ENCODE assay signal across 8 cellular contexts in genomic region chr19:50329926-50330294, GRCh38. TPM values are rescaled to one million over a fixed set of nuclear protein-coding genes. Genes with fewer than 3 reads are reported as not detected.
A peak's percentile ranks its signal among the peaks of the same experiment; 100 is the strongest.
DNase-seq lines count a peak whose midpoint lies in the region; ATAC-seq and TF ChIP-seq lines count a peak whose summit lies in the region.
"Not testable (repeated sequence)": the region's sequence is repeated elsewhere in the genome, so short reads cannot be mapped to it uniquely, and the experiment has no call there.

No MANE protein-coding gene starts in this region.

- not testable (repeated sequence) for ATAC-seq in IMR-90 (ENCODE audit: low read depth); WTC11; activated naive CD8-positive, alpha-beta T cell treated with anti-CD3 and anti-CD28 coated beads, Interleukin-2, amount 10 ng/mL, durations not matched to agents 7 days and 5 days (ENCODE audit: low read depth)

- in situ Hi-C loops in IMR-90 (cut with MboI; ENCODE audit: low sequenced_read_pairs) = not testable (repeated sequence)

- not testable (repeated sequence) for H3K36me3 Mint-ChIP-seq in CD4-positive, alpha-beta memory T cell; WTC11; activated naive CD8-positive, alpha-beta T cell treated with anti-CD3 and anti-CD28 coated beads, Interleukin-2, amount 10 ng/mL, durations not matched to agents 7 days and 5 days; osteocyte (ENCODE audit: unreplicated experiment)
- peaks cover 31% of the 10 kb centered on the region for H3K36me3 Mint-ChIP-seq in endothelial cell (ENCODE audit: low read depth, unreplicated experiment)

- peak overlapping the region; percentile 83 to 97 (median 93) for H3K27ac Mint-ChIP-seq in CD4-positive, alpha-beta memory T cell
- H3K27ac Mint-ChIP-seq in WTC11 = peak overlapping the region; percentile 98
- H3K27ac Mint-ChIP-seq in activated naive CD8-positive, alpha-beta T cell treated with anti-CD3 and anti-CD28 coated beads, Interleukin-2, amount 10 ng/mL, durations not matched to agents 7 days and 5 days = peak overlapping the region; percentile 81
- not testable (repeated sequence) for H3K27ac Mint-ChIP-seq in endothelial cell (ENCODE audit: unreplicated experiment)
- H3K27ac Mint-ChIP-seq in osteocyte (ENCODE audit: unreplicated experiment) = peak overlapping the region; percentile 68

- H3K18ac ChIP-seq in IMR-90 (ENCODE audit: low read depth, low read length) = not testable (repeated sequence)

- H2BK5ac ChIP-seq in IMR-90 (ENCODE audit: low read depth, low read length, poor library complexity, severe bottlenecking) = not testable (repeated sequence)

- not testable (repeated sequence) for H3K27ac ChIP-seq in CD4-positive, alpha-beta memory T cell (ENCODE audit: low read depth, low read length); IMR-90 (ENCODE audit: insufficient read depth, low read length)
- H3K27ac ChIP-seq in layer of hippocampus (ENCODE audit: low read depth, low read length) (peak overlapping the region; percentile 82), temporal lobe (ENCODE audit: low read depth, low read length) (peak overlapping the region; percentile 87)

- H2BK20ac ChIP-seq in IMR-90 (ENCODE audit: low read depth, low read length) = not testable (repeated sequence)

- peaks cover 71% of the 10 kb centered on the region for H3K4me1 ChIP-seq in CD4-positive, alpha-beta memory T cell (ENCODE audit: insufficient read depth, low read length)
- not testable (repeated sequence) for H3K4me1 ChIP-seq in IMR-90 (ENCODE audit: control insufficient read depth, insufficient read depth, low read length)

- not testable (repeated sequence) for H4K91ac ChIP-seq in IMR-90 (ENCODE audit: insufficient read depth, low read depth, low read length)

- H3K79me1 ChIP-seq in IMR-90 (ENCODE audit: low read depth in 1 of 2, low read length in 2 of 2) = not testable (repeated sequence)

- not testable (repeated sequence) for H3K9me1 ChIP-seq in IMR-90 (ENCODE audit: insufficient read depth, low read length)

- H3K9ac ChIP-seq in IMR-90 (ENCODE audit: low read depth, low read length) = not testable (repeated sequence)

- peak overlapping the region; percentile 76 for H2AFZ ChIP-seq in IMR-90 (replicated peaks; ENCODE audit: low read length, poor library complexity)

- peak overlapping the region; percentile 36 to 43 for H3K4me3 ChIP-seq in CD4-positive, alpha-beta memory T cell (ENCODE audit: low read length in 2 of 2)
- not testable (repeated sequence) for H3K4me3 ChIP-seq in IMR-90 (ENCODE audit: insufficient read depth, low read depth, low read length)

- not testable (repeated sequence) for H3K9me3 ChIP-seq in CD4-positive, alpha-beta memory T cell (ENCODE audit: control insufficient read depth in 1 of 2, low read length in 2 of 2)
- H3K9me3 ChIP-seq in IMR-90 (ENCODE audit: control insufficient read depth, insufficient read depth, low read length) = peaks cover 11% of the 10 kb centered on the region

- TF ChIP-seq CTCF in IMR-90 (conservative IDR thresholded peaks at IDR 0.05; ENCODE audit: low read depth, low read length); WTC11 (IDR thresholded peaks at IDR 0.05); endothelial cell (IDR thresholded peaks at IDR 0.05; ENCODE audit: unreplicated experiment); osteocyte (IDR thresholded peaks at IDR 0.05): not testable (repeated sequence)

- H3K23ac ChIP-seq in IMR-90 (ENCODE audit: low read depth, low read length) = not testable (repeated sequence)

- CTCF ChIA-PET in CD4-positive, alpha-beta memory T cell (lab: Charles Lee; ENCODE audit: partially characterized antibody); IMR-90 (lab: Yijun Ruan, JAX): not testable (repeated sequence)
- CTCF ChIA-PET in WTC11 (lab: Charles Lee) = interaction anchor here (0.8 to 3.3 kb wide), 15 partner anchors 14 to 236 kb away, joined by 3 to 58 read pairs (median 10); partner anchors contain the start of gene MYH14

- peaks cover 23 to 48% of the 10 kb centered on the region in 2 donors for H3K27me3 Mint-ChIP-seq in CD4-positive, alpha-beta memory T cell
- peaks cover 37% of the 10 kb centered on the region for H3K27me3 Mint-ChIP-seq in WTC11 (ENCODE audit: low read depth)
- H3K27me3 Mint-ChIP-seq in activated naive CD8-positive, alpha-beta T cell treated with anti-CD3 and anti-CD28 coated beads, Interleukin-2, amount 10 ng/mL, durations not matched to agents 7 days and 5 days = peaks cover 50% of the 10 kb centered on the region
- H3K27me3 Mint-ChIP-seq in endothelial cell (ENCODE audit: unreplicated experiment) = peaks cover 33% of the 10 kb centered on the region
- H3K27me3 Mint-ChIP-seq in osteocyte (ENCODE audit: unreplicated experiment) = peaks cover 53% of the 10 kb centered on the region

- not testable (repeated sequence) for H3K14ac ChIP-seq in IMR-90 (replicated peaks; ENCODE audit: low read depth, low read length)

- not testable (repeated sequence) for H2BK120ac ChIP-seq in IMR-90 (ENCODE audit: low read depth, low read length)

- BruUV-seq in IMR-90 (replicated peaks; lab: Mats Ljungman, UMichigan) = not testable (repeated sequence)

- H3K56ac ChIP-seq in IMR-90 (ENCODE audit: extremely low read depth, insufficient read depth, low read length) = not testable (repeated sequence)

- H3K4ac ChIP-seq in IMR-90 (ENCODE audit: low read depth, low read length) = not testable (repeated sequence)

- H3K36me3 ChIP-seq in CD4-positive, alpha-beta memory T cell (ENCODE audit: insufficient read depth, low read length); IMR-90 (ENCODE audit: control insufficient read depth, insufficient read depth, low read length): not testable (repeated sequence)

- DNase-seq in CD4-positive, alpha-beta memory T cell = peak in 1 of 5 donors; percentile 11
- not testable (repeated sequence) for DNase-seq in IMR-90; WTC11 (ENCODE audit: low spot score); activated naive CD8-positive, alpha-beta T cell treated with anti-CD3 and anti-CD28 coated beads, Interleukin-2, amount 10 ng/mL, durations not matched to agents 7 days and 5 days; endothelial cell (ENCODE audit: low spot score); osteocyte (ENCODE audit: extremely low spot score, unreplicated experiment)

- not testable (repeated sequence) for H2BK15ac ChIP-seq in IMR-90 (ENCODE audit: low read depth, low read length)

- H4K20me1 ChIP-seq in IMR-90 (ENCODE audit: insufficient read depth, low read length) = not testable (repeated sequence)

- TF ChIP-seq POLR2A in IMR-90 (IDR thresholded peaks at IDR 0.05; ENCODE audit: low read depth, low read length) = not testable (repeated sequence)

- H3K4me3 Mint-ChIP-seq in CD4-positive, alpha-beta memory T cell = peak overlapping the region; percentile 80 to 89 (median 84)
- peak overlapping the region; percentile 85 for H3K4me3 Mint-ChIP-seq in WTC11
- H3K4me3 Mint-ChIP-seq in activated naive CD8-positive, alpha-beta T cell treated with anti-CD3 and anti-CD28 coated beads, Interleukin-2, amount 10 ng/mL, durations not matched to agents 7 days and 5 days = peak overlapping the region; percentile 81
- H3K4me3 Mint-ChIP-seq in endothelial cell (ENCODE audit: unreplicated experiment) = peak overlapping the region; percentile 39
- H3K4me3 Mint-ChIP-seq in osteocyte (ENCODE audit: unreplicated experiment) = peak overlapping the region; percentile 73

- WGBS in IMR-90 (ENCODE audit: extremely low coverage in 2 of 2, insufficient read length in 1 of 2), 2 experiments = 0% methylated on average over 2 of the region's 18 CpGs; no CpG with 5 or more reads in 1 of the 2 experiments

- not testable (repeated sequence) for H2AK5ac ChIP-seq in IMR-90 (ENCODE audit: low read depth, low read length)

- H3K27me3 ChIP-seq in CD4-positive, alpha-beta memory T cell (ENCODE audit: insufficient read depth, low read length) = peaks cover 37% of the 10 kb centered on the region
- peaks cover 46% of the 10 kb centered on the region for H3K27me3 ChIP-seq in IMR-90 (ENCODE audit: control insufficient read depth, insufficient read depth, low read length)
- H3K27me3 ChIP-seq in layer of hippocampus (ENCODE audit: control insufficient read depth, insufficient read depth, low read length) = not testable (repeated sequence)

- dilution Hi-C loops in IMR-90 (cut with HindIII; ENCODE audit: low sequenced_read_pairs, unreplicated experiment) = not testable (repeated sequence)

- H3K9me3 Mint-ChIP-seq in CD4-positive, alpha-beta memory T cell = peaks cover 0 to 29% (median 12%) of the 10 kb centered on the region in 8 donors
- not testable (repeated sequence) for H3K9me3 Mint-ChIP-seq in WTC11; activated naive CD8-positive, alpha-beta T cell treated with anti-CD3 and anti-CD28 coated beads, Interleukin-2, amount 10 ng/mL, durations not matched to agents 7 days and 5 days; osteocyte (ENCODE audit: unreplicated experiment)
- H3K9me3 Mint-ChIP-seq in endothelial cell (ENCODE audit: unreplicated experiment) = peaks cover 34% of the 10 kb centered on the region

- not testable (repeated sequence) for H4K5ac ChIP-seq in IMR-90 (ENCODE audit: low read depth, low read length)

- H4K8ac ChIP-seq in IMR-90 (ENCODE audit: low read depth in 2 of 2, low read length in 2 of 2) = not testable (repeated sequence)

- not testable (repeated sequence) for H3K4me2 ChIP-seq in IMR-90 (ENCODE audit: low read depth, low read length)

- H2AK9ac ChIP-seq in IMR-90 (replicated peaks; ENCODE audit: low read depth, low read length, poor library complexity) = not testable (repeated sequence)

- peaks cover 37 to 75% (median 57%) of the 10 kb centered on the region in 4 donors for H3K4me1 Mint-ChIP-seq in CD4-positive, alpha-beta memory T cell
- H3K4me1 Mint-ChIP-seq in WTC11 (peaks cover 48% of the 10 kb centered on the region), osteocyte (ENCODE audit: unreplicated experiment) (peaks cover 35% of the 10 kb centered on the region)
- peaks cover 48% of the 10 kb centered on the region for H3K4me1 Mint-ChIP-seq in activated naive CD8-positive, alpha-beta T cell treated with anti-CD3 and anti-CD28 coated beads, Interleukin-2, amount 10 ng/mL, durations not matched to agents 7 days and 5 days
- not testable (repeated sequence) for H3K4me1 Mint-ChIP-seq in endothelial cell (ENCODE audit: unreplicated experiment)

- intact Hi-C loops in CD4-positive, alpha-beta memory T cell (cut with micrococcal nuclease) = loop anchor here (5.0 kb wide), 1 partner anchor 52 kb away; the partner anchor contains the start of gene POLD1
- intact Hi-C loops in IMR-90 (cut with micrococcal nuclease) = not testable (repeated sequence)

- not testable (repeated sequence) for TF ChIP-seq RAD21 in IMR-90 (IDR thresholded peaks at IDR 0.05; ENCODE audit: low read length)

- POLR2A ChIA-PET in CD4-positive, alpha-beta memory T cell (lab: Charles Lee; ENCODE audit: partially characterized antibody) = interaction anchor here (1.1 to 1.5 kb wide), 2 partner anchors 17 to 181 kb away, joined by 3 to 4 read pairs; partner anchors contain the start of gene JOSD2
- POLR2A ChIA-PET in IMR-90 (lab: Charles Lee; ENCODE audit: unreplicated experiment); activated naive CD8-positive, alpha-beta T cell treated with anti-CD3 and anti-CD28 coated beads, Interleukin-2, amount 10 ng/mL, durations not matched to agents 7 days and 5 days (lab: Charles Lee): not testable (repeated sequence)
- POLR2A ChIA-PET in WTC11 (lab: Charles Lee) = interaction anchor here (1.0 to 2.1 kb wide), 3 partner anchors 14 to 46 kb away, joined by 3 to 20 read pairs (median 4); no protein-coding TSS in a partner anchor

RNA-seq across cellular contexts. Expression of gene KCNC3, which starts 0.7 kb away (rescaled TPM):
- 1 to 10 TPM; 1.6 to 1.7 TPM for total RNA-seq in CD4-positive, alpha-beta memory T cell
- not detected for polyA plus RNA-seq in CD4-positive, alpha-beta memory T cell
- not detected in 2 replicates for total RNA-seq in IMR-90 (2012; rRNA removed)
- 0.07 and 0.13 TPM in 2 replicates for polyA plus RNA-seq in IMR-90 (2012; rRNA removed)
- 0.06 and 0.10 TPM in 2 replicates for polyA plus RNA-seq in IMR-90 (2012; cell fraction: cytosol; rRNA removed)
- polyA plus RNA-seq in IMR-90 (2012; cell fraction: nucleus; rRNA removed; ENCODE audit: low replicate concordance) = 0.41 and 0.46 TPM in 2 replicates
- 8.5 to 10.1 TPM (median 10.0 TPM) in 3 replicates for total RNA-seq in WTC11 (2021)
- 1 to 10 TPM; 1.1 to 1.4 TPM for total RNA-seq in activated naive CD8-positive, alpha-beta T cell treated with anti-CD3 and anti-CD28 coated beads, Interleukin-2, amount 10 ng/mL, durations not matched to agents 7 days and 5 days
- total RNA-seq in endothelial cell (ENCODE audit: unreplicated experiment) = not detected
- total RNA-seq in osteocyte = 1.1 and 1.2 TPM in 2 replicates
- total RNA-seq in temporal lobe = 2.2 TPM

RNA-seq across cellular contexts. Expression of gene NAPSA, which starts 35.5 kb away (rescaled TPM):
- total RNA-seq in CD4-positive, alpha-beta memory T cell = 1 to 10 TPM; 4.8 to 6.6 TPM
- under 1 TPM; 0.57 to 0.61 TPM for polyA plus RNA-seq in CD4-positive, alpha-beta memory T cell
- total RNA-seq in IMR-90 (2012; rRNA removed) = not detected in 2 replicates
- polyA plus RNA-seq in IMR-90 (2012; rRNA removed) = 0.24 and 0.39 TPM in 2 replicates
- 0.15 and 0.39 TPM in 2 replicates for polyA plus RNA-seq in IMR-90 (2012; cell fraction: cytosol; rRNA removed)
- 2.5 and 2.7 TPM in 2 replicates for polyA plus RNA-seq in IMR-90 (2012; cell fraction: nucleus; rRNA removed; ENCODE audit: low replicate concordance)
- 2.4 to 3.1 TPM (median 2.7 TPM) in 3 replicates for total RNA-seq in WTC11 (2021)
- 1 to 10 TPM; 4.8 to 5.4 TPM for total RNA-seq in activated naive CD8-positive, alpha-beta T cell treated with anti-CD3 and anti-CD28 coated beads, Interleukin-2, amount 10 ng/mL, durations not matched to agents 7 days and 5 days
- not detected for total RNA-seq in endothelial cell (ENCODE audit: unreplicated experiment)
- total RNA-seq in osteocyte = 0.16 and 1.3 TPM in 2 replicates
- total RNA-seq in temporal lobe = 0.25 TPM

RNA-seq across cellular contexts. Expression of gene NR1H2, which starts 46.3 kb away (rescaled TPM):
- 100 to 1,000 TPM; 103 to 109 TPM for total RNA-seq in CD4-positive, alpha-beta memory T cell
- 10 to 100 TPM; 86.9 to 88.0 TPM for polyA plus RNA-seq in CD4-positive, alpha-beta memory T cell
- total RNA-seq in IMR-90 (2012; rRNA removed) (34.7 and 37.8 TPM in 2 replicates), WTC11 (2021) (40.5 to 45.8 TPM (median 41.0 TPM) in 3 replicates), endothelial cell (ENCODE audit: unreplicated experiment) (21.6 TPM), osteocyte (53.4 and 64.5 TPM in 2 replicates), temporal lobe (14.0 TPM)
- 48.4 and 51.5 TPM in 2 replicates for polyA plus RNA-seq in IMR-90 (2012; rRNA removed)
- 26.9 and 67.7 TPM in 2 replicates for polyA plus RNA-seq in IMR-90 (2012; cell fraction: cytosol; rRNA removed)
- 79.8 and 151 TPM in 2 replicates for polyA plus RNA-seq in IMR-90 (2012; cell fraction: nucleus; rRNA removed; ENCODE audit: low replicate concordance)
- 10 to 100 TPM; 81.6 to 82.8 TPM for total RNA-seq in activated naive CD8-positive, alpha-beta T cell treated with anti-CD3 and anti-CD28 coated beads, Interleukin-2, amount 10 ng/mL, durations not matched to agents 7 days and 5 days

RNA-seq across cellular contexts. Expression of gene POLD1, which starts 54.2 kb away (rescaled TPM):
- total RNA-seq in CD4-positive, alpha-beta memory T cell = 10 to 100 TPM; 40.4 to 41.1 TPM
- 10 to 100 TPM; 29.3 to 30.7 TPM for polyA plus RNA-seq in CD4-positive, alpha-beta memory T cell
- total RNA-seq in IMR-90 (2012; rRNA removed) (13.1 and 13.8 TPM in 2 replicates), WTC11 (2021) (163 to 179 TPM (median 178 TPM) in 3 replicates), endothelial cell (ENCODE audit: unreplicated experiment) (54.4 TPM), osteocyte (19.6 and 22.2 TPM in 2 replicates), temporal lobe (11.3 TPM)
- 28.9 and 40.2 TPM in 2 replicates for polyA plus RNA-seq in IMR-90 (2012; rRNA removed)
- 15.6 and 24.5 TPM in 2 replicates for polyA plus RNA-seq in IMR-90 (2012; cell fraction: cytosol; rRNA removed)
- 76.5 and 228 TPM in 2 replicates for polyA plus RNA-seq in IMR-90 (2012; cell fraction: nucleus; rRNA removed; ENCODE audit: low replicate concordance)
- 100 to 1,000 TPM; 131 to 143 TPM for total RNA-seq in activated naive CD8-positive, alpha-beta T cell treated with anti-CD3 and anti-CD28 coated beads, Interleukin-2, amount 10 ng/mL, durations not matched to agents 7 days and 5 days
